1 cellular context compared by ENCODE assay signal in the genomic region with DNA sequence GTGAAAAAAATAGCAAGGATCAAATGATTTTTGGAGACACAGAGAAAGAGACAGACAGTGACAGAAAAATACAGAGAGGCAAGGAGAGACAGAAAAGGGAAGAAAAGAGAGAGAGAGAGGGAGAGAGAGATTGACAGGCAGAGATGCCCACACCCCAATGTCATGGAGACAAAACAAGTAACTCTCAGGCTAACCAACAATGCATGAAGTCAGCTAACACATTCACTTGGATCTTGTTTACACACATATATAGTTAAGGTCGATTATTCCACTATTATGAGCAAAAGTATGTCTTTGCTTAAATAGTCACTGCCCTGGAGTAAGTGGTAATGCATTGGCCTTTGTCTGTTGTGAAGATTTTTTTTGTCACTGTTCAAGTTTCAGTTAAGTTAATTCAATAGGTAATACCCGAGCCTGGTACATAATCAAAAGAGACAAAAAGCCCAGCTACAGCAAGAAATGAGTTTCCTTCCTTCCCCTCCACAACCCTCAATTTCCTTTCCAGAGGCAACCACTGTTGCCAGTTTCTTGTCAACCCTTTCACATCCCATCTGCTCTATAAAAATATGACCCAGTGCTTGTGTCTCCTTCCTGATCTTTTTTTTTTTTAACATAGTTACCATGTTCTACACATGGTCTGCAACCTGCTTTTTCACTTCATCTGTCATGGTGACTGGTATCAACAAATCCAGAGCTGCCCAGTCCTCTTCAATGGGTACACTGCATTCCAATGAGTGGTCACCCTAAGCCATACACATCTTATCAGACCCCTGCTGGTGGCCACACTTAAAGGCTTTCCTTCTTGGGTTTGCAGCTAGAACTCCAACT.
TF ChIP-seq lines count a peak whose summit lies in the region.

No MANE protein-coding gene starts in this region.

TF ChIP-seq in endothelial cell of umbilical vein, 7 proteins besides CTCF, POLR2A, EP300 and RAD21:
- TF ChIP-seq JUN (IDR thresholded peaks at IDR 0.05; ENCODE audit: borderline replicate concordance, insufficient read depth, insufficient read length, low read depth) (no peak), FOS (IDR thresholded peaks at IDR 0.05; ENCODE audit: borderline replicate concordance, insufficient read depth, low read length) (no peak), MYC (IDR thresholded peaks at IDR 0.05; ENCODE audit: low read depth, low read length) (no peak), POLR2AphosphoS5 (IDR thresholded peaks at IDR 0.05; ENCODE audit: insufficient read depth, low read depth, low read length) (no peak), EZH2 (IDR thresholded peaks at IDR 0.05; ENCODE audit: borderline replicate concordance, low read depth, low read length, severe bottlenecking) (no peak), GATA2 (IDR thresholded peaks at IDR 0.05; ENCODE audit: insufficient read depth, insufficient read length, low read depth, low read length) (no peak)
- TF ChIP-seq, protein P1, sequence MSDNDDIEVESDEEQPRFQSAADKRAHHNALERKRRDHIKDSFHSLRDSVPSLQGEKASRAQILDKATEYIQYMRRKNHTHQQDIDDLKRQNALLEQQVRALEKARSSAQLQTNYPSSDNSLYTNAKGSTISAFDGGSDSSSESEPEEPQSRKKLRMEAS (IDR thresholded peaks at IDR 0.05; ENCODE audit: insufficient read depth, insufficient read length) = no peak
TF ChIP-seq in endothelial cell of umbilical vein: peak in this region for 0.
